In the genomic region with DNA sequence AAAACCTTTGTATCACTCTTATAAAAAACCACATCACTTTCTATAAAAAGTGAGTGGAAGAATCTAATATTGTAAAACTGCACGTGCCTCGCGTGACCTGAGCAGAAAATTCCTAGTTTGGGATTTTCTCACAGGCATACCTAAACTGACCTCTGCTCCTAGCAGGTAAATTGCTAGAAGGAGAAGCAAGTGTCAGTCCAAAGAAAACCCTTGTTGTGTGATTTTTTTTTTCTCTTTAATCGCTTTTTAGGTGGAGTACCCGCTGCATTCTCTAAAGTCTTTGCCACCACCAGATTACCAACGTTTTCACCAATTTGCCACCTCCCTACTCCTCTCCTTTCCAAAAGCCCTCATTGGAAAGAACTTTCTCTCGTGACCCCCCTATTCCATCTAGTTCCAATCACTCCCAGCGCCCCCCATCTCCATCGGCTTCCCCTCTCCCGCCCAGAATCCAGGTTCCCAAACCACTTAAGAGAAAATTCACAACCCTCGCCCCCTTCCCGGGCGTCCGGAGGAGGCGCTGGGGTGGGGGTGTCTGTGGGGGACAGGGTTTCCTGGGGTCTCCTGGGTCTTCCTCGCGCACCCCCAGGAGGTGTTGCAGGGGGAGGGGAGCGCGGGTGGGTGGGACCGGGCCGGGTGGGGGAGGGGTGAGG, we compare ENCODE assay signal across 8 cellular contexts. TPM values are rescaled to one million over a fixed set of nuclear protein-coding genes. Genes with fewer than 3 reads are reported as not detected.
DNase-seq lines count a peak whose midpoint lies in the region; ATAC-seq and TF ChIP-seq lines count a peak whose summit lies in the region.

No MANE protein-coding gene starts in this region.

- peaks cover 34% of the 10 kb centered on the region for H3K4me1 Mint-ChIP-seq in activated CD4-positive, alpha-beta T cell treated with anti-CD3 and anti-CD28 coated beads, Interleukin-2, amount 10 ng/mL, durations not matched to agents 24 days and 14 days
- H3K4me1 Mint-ChIP-seq in activated CD8-positive, alpha-beta T cell treated with anti-CD3 and anti-CD28 coated beads, Interleukin-2, amount 10 ng/mL, durations not matched to agents 7 days and 5 days (ENCODE audit: low read depth), result peaks cover 38% of the 10 kb centered on the region
- peaks cover 39 to 46% of the 10 kb centered on the region in 2 donors for H3K4me1 Mint-ChIP-seq in immature natural killer cell

- H3K9me3 Mint-ChIP-seq in activated CD4-positive, alpha-beta T cell treated with anti-CD3 and anti-CD28 coated beads, Interleukin-2, amount 10 ng/mL, durations not matched to agents 24 days and 14 days, result no peaks in the 10 kb centered on the region
- no peaks in the 10 kb centered on the region for H3K9me3 Mint-ChIP-seq in activated CD8-positive, alpha-beta T cell treated with anti-CD3 and anti-CD28 coated beads, Interleukin-2, amount 10 ng/mL, durations not matched to agents 7 days and 5 days (ENCODE audit: insufficient read depth)
- H3K9me3 Mint-ChIP-seq in immature natural killer cell, result no peaks in the 10 kb centered on the region

- H3K27ac ChIP-seq in testis, result peak overlapping the region; percentile 67 to 92

- TF ChIP-seq CTCF in testis (IDR thresholded peaks at IDR 0.05), result no peak

- H3K27ac Mint-ChIP-seq in activated CD4-positive, alpha-beta T cell treated with anti-CD3 and anti-CD28 coated beads, Interleukin-2, amount 10 ng/mL, durations not matched to agents 24 days and 14 days, result peak overlapping the region; percentile 88
- H3K27ac Mint-ChIP-seq in activated CD8-positive, alpha-beta T cell treated with anti-CD3 and anti-CD28 coated beads, Interleukin-2, amount 10 ng/mL, durations not matched to agents 7 days and 5 days, result peak overlapping the region; percentile 94
- H3K27ac Mint-ChIP-seq in immature natural killer cell, result peak overlapping the region; percentile 72 to 94 (median 90)

- intact Hi-C loops in activated CD4-positive, alpha-beta T cell treated with anti-CD3 and anti-CD28 coated beads, Interleukin-2, amount 10 ng/mL, durations not matched to agents 24 days and 14 days (cut with micrococcal nuclease), result loop anchor here (5.0 kb wide), 1 partner anchor 603 kb away; a partner anchor contains a TSS
- intact Hi-C loops in testis (cut with DNase I; ENCODE audit: low total_unique reads), result no loop called here

- no peaks in the 10 kb centered on the region for H3K9me3 ChIP-seq in testis

- no peak for TF ChIP-seq POLR2A in testis (IDR thresholded peaks at IDR 0.05)

- CTCF ChIA-PET in activated CD8-positive, alpha-beta T cell treated with anti-CD3 and anti-CD28 coated beads, Interleukin-2, amount 10 ng/mL, durations not matched to agents 7 days and 5 days (lab: Charles Lee), result no interaction called here

- POLR2A ChIA-PET in activated CD8-positive, alpha-beta T cell treated with anti-CD3 and anti-CD28 coated beads, Interleukin-2, amount 10 ng/mL, durations not matched to agents 7 days and 5 days (lab: Charles Lee), result no interaction called here

- no peak for ATAC-seq in activated CD8-positive, alpha-beta T cell treated with anti-CD3 and anti-CD28 coated beads, Interleukin-2, amount 10 ng/mL, durations not matched to agents 7 days and 5 days
- no peak for ATAC-seq in GM21723 (IDR thresholded peaks at IDR 0.05; ENCODE audit: unreplicated experiment)

- H3K27me3 ChIP-seq in testis, result no peaks in the 10 kb centered on the region

- peak overlapping the region; percentile 78 to 92 for H3K4me3 ChIP-seq in testis

- H3K36me3 ChIP-seq in testis (ENCODE audit: low read depth, missing control alignments), result no peaks in the 10 kb centered on the region

- H3K4me3 Mint-ChIP-seq in activated CD4-positive, alpha-beta T cell treated with anti-CD3 and anti-CD28 coated beads, Interleukin-2, amount 10 ng/mL, durations not matched to agents 24 days and 14 days, result peak overlapping the region; percentile 83
- peak overlapping the region; percentile 92 for H3K4me3 Mint-ChIP-seq in activated CD8-positive, alpha-beta T cell treated with anti-CD3 and anti-CD28 coated beads, Interleukin-2, amount 10 ng/mL, durations not matched to agents 7 days and 5 days
- peak overlapping the region; percentile 87 to 95 (median 92) for H3K4me3 Mint-ChIP-seq in immature natural killer cell

- WGBS in testis, 2 donors, result 10 to 13% methylated on average over 16 to 21 of the region's 21 CpGs

- peaks cover 13% of the 10 kb centered on the region for H3K4me1 ChIP-seq in testis

- peaks cover 30% of the 10 kb centered on the region for H3K27me3 Mint-ChIP-seq in activated CD4-positive, alpha-beta T cell treated with anti-CD3 and anti-CD28 coated beads, Interleukin-2, amount 10 ng/mL, durations not matched to agents 24 days and 14 days
- peaks cover 22% of the 10 kb centered on the region for H3K27me3 Mint-ChIP-seq in activated CD8-positive, alpha-beta T cell treated with anti-CD3 and anti-CD28 coated beads, Interleukin-2, amount 10 ng/mL, durations not matched to agents 7 days and 5 days (ENCODE audit: low read depth)
- peaks cover 10 to 18% (median 11%) of the 10 kb centered on the region in 3 donors for H3K27me3 Mint-ChIP-seq in immature natural killer cell (ENCODE audit: low read depth in 3 of 3)

- peaks cover 17% of the 10 kb centered on the region for H3K36me3 Mint-ChIP-seq in activated CD4-positive, alpha-beta T cell treated with anti-CD3 and anti-CD28 coated beads, Interleukin-2, amount 10 ng/mL, durations not matched to agents 24 days and 14 days (ENCODE audit: low read depth)
- H3K36me3 Mint-ChIP-seq in activated CD8-positive, alpha-beta T cell treated with anti-CD3 and anti-CD28 coated beads, Interleukin-2, amount 10 ng/mL, durations not matched to agents 7 days and 5 days (ENCODE audit: low read depth), result peaks cover 30% of the 10 kb centered on the region
- H3K36me3 Mint-ChIP-seq in immature natural killer cell, result no peaks in the 10 kb centered on the region

- no peak for DNase-seq in activated CD4-positive, alpha-beta T cell treated with anti-CD3 and anti-CD28 coated beads, Interleukin-2, amount 10 ng/mL, durations not matched to agents 24 days and 14 days
- DNase-seq in activated CD4-positive, alpha-beta T cell treated with anti-CD3 and anti-CD28 coated beads, Interleukin-2, amount 50 U/mL, for 48 hours, result no peak
- DNase-seq in activated CD8-positive, alpha-beta T cell treated with anti-CD3 and anti-CD28 coated beads, Interleukin-2, amount 10 ng/mL, durations not matched to agents 7 days and 5 days, result no peak
- DNase-seq in immature natural killer cell, result peak in 1 of 3 donors; percentile 19
- peak; percentile 22 for DNase-seq in testis
- DNase-seq in NCI-H2081 treated with DMSO at 0.1 percent for 48 hours (lab: John Stamatoyannopoulos, UW), result no peak
- DNase-seq in foreskin melanocyte, result no peak

RNA-seq across cellular contexts. Expression of a gene that starts 0.4 kb away (rescaled TPM):
- 72.6 and 79.5 TPM in 2 replicates for total RNA-seq in activated CD4-positive, alpha-beta T cell treated with anti-CD3 and anti-CD28 coated beads, Interleukin-2, amount 10 ng/mL, durations not matched to agents 24 days and 14 days
- 10 to 100 TPM; 54.0 to 54.9 TPM for total RNA-seq in activated CD8-positive, alpha-beta T cell treated with anti-CD3 and anti-CD28 coated beads, Interleukin-2, amount 10 ng/mL, durations not matched to agents 7 days and 5 days
- polyA plus RNA-seq in immature natural killer cell (10 to 100 TPM; 18.0 to 43.9 (median 19.2) TPM), testis (ENCODE audit: insufficient read depth, low read depth, low replicate concordance) (89.5 TPM)
- 10 to 100 TPM; 68.7 to 82.2 TPM for total RNA-seq in testis
